In genomic region chrX:24464836-24465523, GRCh38 we compare ENCODE assay signal across 1 cellular context.
TF ChIP-seq lines count a peak whose summit lies in the region.

Gene PDK3 (plus strand): TSS chrX:24465286. CDS start chrX:24465456, 170 bp downstream.

TF ChIP-seq in GM12878, 131 proteins besides CTCF, POLR2A, EP300 and RAD21 (continued from another document and continues in another):
- TF ChIP-seq MLLT1 (IDR thresholded peaks at IDR 0.05) (0 out of 2 replicates have a peak, but pooled peaks have one; percentile 25), ZNF384 (IDR thresholded peaks at IDR 0.05; ENCODE audit: borderline replicate concordance, low read depth, low read length) (no peak), SPI1 (IDR thresholded peaks at IDR 0.05; ENCODE audit: borderline replicate concordance, insufficient read depth, low read depth, low read length) (no peak), PML (IDR thresholded peaks at IDR 0.05; ENCODE audit: low read length) (peak; percentile 42; the same call in 1 of the 2 replicates), PKNOX1 (IDR thresholded peaks at IDR 0.05) (no peak), NFYA (IDR thresholded peaks at IDR 0.05; ENCODE audit: borderline replicate concordance, low read depth, low read length) (no peak), ZNF592 (IDR thresholded peaks at IDR 0.05) (no peak), TAF1 (IDR thresholded peaks at IDR 0.05; ENCODE audit: borderline replicate concordance, low read depth, low read length) (peak; percentile 34; the same call in 1 of the 2 replicates), ASH2L (IDR thresholded peaks at IDR 0.05; ENCODE audit: borderline replicate concordance, low read depth) (no peak), TCF3 (IDR thresholded peaks at IDR 0.05; ENCODE audit: borderline replicate concordance, insufficient read depth, low read depth, low read length) (no peak), SUZ12 (IDR thresholded peaks at IDR 0.05; ENCODE audit: unreplicated experiment) (no peak), ZBED1 (IDR thresholded peaks at IDR 0.05; ENCODE audit: borderline replicate concordance) (no peak), ATF7 (IDR thresholded peaks at IDR 0.05; ENCODE audit: low read depth) (no peak), NR2F1 (conservative IDR thresholded peaks at IDR 0.05) (peak; percentile 58), SP1 (IDR thresholded peaks at IDR 0.05; ENCODE audit: low read depth, low read length) (peak; percentile 34), POU2F2 (IDR thresholded peaks at IDR 0.05; ENCODE audit: borderline replicate concordance, low read depth, low read length) (no peak), TBL1XR1 (IDR thresholded peaks at IDR 0.05; ENCODE audit: low read depth, low read length) (no peak), EGR1 (IDR thresholded peaks at IDR 0.05; ENCODE audit: borderline replicate concordance in 1 of 2, low read depth in 2 of 2, low read length in 2 of 2) (peak in 1 of 2 experiments; percentile 36; a peak in 1 of 3 replicates), CHD1 (IDR thresholded peaks at IDR 0.05; ENCODE audit: low read depth, low read length) (no peak), BHLHE40 (IDR thresholded peaks at IDR 0.05; ENCODE audit: borderline replicate concordance in 1 of 2, low read depth in 2 of 2, low read length in 1 of 2) (peak; percentile 60 to 84; a peak in 3 of 4 replicates), TCF7 (IDR thresholded peaks at IDR 0.05; ENCODE audit: borderline replicate concordance) (no peak), ZNF622 (IDR thresholded peaks at IDR 0.05) (no peak), ZNF24 (IDR thresholded peaks at IDR 0.05) (no peak), ZBTB33 (IDR thresholded peaks at IDR 0.05) (no peak), BCL3 (IDR thresholded peaks at IDR 0.05; ENCODE audit: borderline replicate concordance, insufficient read depth, low read depth, low read length, poor library complexity, severe bottlenecking) (no peak), CBX3 (IDR thresholded peaks at IDR 0.05; ENCODE audit: borderline replicate concordance, low read depth) (no peak), ZSCAN29 (IDR thresholded peaks at IDR 0.05) (no peak), TCF12 (IDR thresholded peaks at IDR 0.05; ENCODE audit: low read depth, low read length) (no peak), DPF2 (IDR thresholded peaks at IDR 0.05) (0 out of 2 replicates have a peak, but pooled peaks have one; percentile 43), IKZF2 (IDR thresholded peaks at IDR 0.05) (no peak), GABPA (IDR thresholded peaks at IDR 0.05; ENCODE audit: low read depth) (no peak), IRF5 (IDR thresholded peaks at IDR 0.05; ENCODE audit: borderline replicate concordance) (no peak), RAD51 (IDR thresholded peaks at IDR 0.05) (no peak), ZZZ3 (IDR thresholded peaks at IDR 0.05; ENCODE audit: control insufficient read depth, insufficient read length, low read depth) (no peak), NFIC (IDR thresholded peaks at IDR 0.05; ENCODE audit: low read depth, low read length) (no peak), IKZF1 (conservative IDR thresholded peaks at IDR 0.05) (peak; percentile 39; the same call in 1 of the 2 replicates), MTA2 (IDR thresholded peaks at IDR 0.05; ENCODE audit: low read depth) (no peak), IRF4 (IDR thresholded peaks at IDR 0.05; ENCODE audit: low read depth, low read length) (no peak), HCFC1 (IDR thresholded peaks at IDR 0.05; ENCODE audit: low read length) (no peak), LARP7 (IDR thresholded peaks at IDR 0.05) (peak; percentile 86; the same call in 1 of the 2 replicates), PAX8 (IDR thresholded peaks at IDR 0.05) (no peak), MAX (IDR thresholded peaks at IDR 0.05; ENCODE audit: low read depth, low read length) (no peak; the same call in 1 of the 2 replicates), SREBF2 (IDR thresholded peaks at IDR 0.05; ENCODE audit: low read length) (no peak), GATAD2B (conservative IDR thresholded peaks at IDR 0.05; ENCODE audit: low read depth) (no peak), ATF2 (IDR thresholded peaks at IDR 0.05; ENCODE audit: low read length) (no peak), MYC (IDR thresholded peaks at IDR 0.05; ENCODE audit: insufficient read depth, insufficient read length, insufficient replicate concordance, low read length, severe bottlenecking) (no peak), POLR2AphosphoS5 (IDR thresholded peaks at IDR 0.05; ENCODE audit: low read length) (peak; percentile 45; the same call in 1 of the 2 replicates), YBX1 (IDR thresholded peaks at IDR 0.05) (no peak), SKIL (IDR thresholded peaks at IDR 0.05; ENCODE audit: low read depth, poor library complexity, severe bottlenecking) (no peak), E2F8 (IDR thresholded peaks at IDR 0.05; ENCODE audit: low read depth, partially characterized antibody) (no peak)
